1 cellular context compared by ENCODE assay signal in genomic region chr12:120901818-120902217, GRCh38.
TF ChIP-seq lines count a peak whose summit lies in the region.

No MANE protein-coding gene starts in this region.

TF ChIP-seq in SK-N-SH treated with all-trans-retinoic acid at 6 μM for 48 hours, 23 proteins besides CTCF, POLR2A, EP300 and RAD21 (continued from another document):
- TF ChIP-seq OSR1 (CRISPR knock-in tag; IDR thresholded peaks at IDR 0.05) = no peak
